16 cellular contexts compared by ENCODE assay signal in genomic region chr22:44192811-44193536, GRCh38. TPM values are rescaled to one million over a fixed set of nuclear protein-coding genes. Genes with fewer than 3 reads are reported as not detected.
DNase-seq lines count a peak whose midpoint lies in the region; ATAC-seq and TF ChIP-seq lines count a peak whose summit lies in the region.
"Had no signal": no experiment of that assay in that cellular context is flagged by ENCODE, and none has a peak within 500 bp of the region (broad histone marks: within the 10 kb centered on the region; RNA-seq: fewer than 3 reads in every experiment).

No MANE protein-coding gene starts in this region.

- H4K20me1 ChIP-seq in PC-3 (ENCODE audit: low read length), result no peaks in the 10 kb centered on the region

- no peak overlapping the region for H3K9ac ChIP-seq in PC-3 (ENCODE audit: low read length)

- H3K4me2 ChIP-seq in PC-3 (ENCODE audit: low read length), result peak overlapping the region; percentile 55

- CTCF ChIA-PET in activated naive CD4-positive, alpha-beta T cell treated with anti-CD3 and anti-CD28 coated beads, Interleukin-2, amount 10 ng/mL, durations not matched to agents 7 days and 5 days (lab: Charles Lee), result no interaction called here
- CTCF ChIA-PET in activated naive CD4-positive, alpha-beta T cell treated with anti-CD3 and anti-CD28 coated beads for 36 hours (lab: Charles Lee), result interaction anchor here (0.7 kb wide), 1 partner anchor 12 kb away, joined by 4 read pairs; no protein-coding TSS in a partner anchor
- CTCF ChIA-PET in PC-3 (lab: Charles Lee), result no interaction called here

- H3K4me3 ChIP-seq in PC-3 (ENCODE audit: low read length), result no peak overlapping the region
- H3K4me3 ChIP-seq: adrenal gland, colonic mucosa, suprapubic skin had no signal

- H2AFZ ChIP-seq in PC-3 (ENCODE audit: low read length), result no peak overlapping the region

- no peak overlapping the region for H3K27ac ChIP-seq in PC-3 (ENCODE audit: low read length)
- H3K27ac ChIP-seq: adrenal gland, colonic mucosa, suprapubic skin had no signal

- POLR2A ChIA-PET in PC-3 (lab: Charles Lee; ENCODE audit: unreplicated experiment), result no interaction called here

- DNase-seq in activated naive CD4-positive, alpha-beta T cell treated with anti-CD3 and anti-CD28 coated beads, Interleukin-2, amount 10 ng/mL, durations not matched to agents 7 days and 5 days, result no peak
- DNase-seq in activated naive CD4-positive, alpha-beta T cell treated with anti-CD3 and anti-CD28 coated beads for 36 hours, result no peak
- DNase-seq in PC-3, result no peak
- peak; percentile 84 for DNase-seq in cerebellar cortex (ENCODE audit: low spot score)
- DNase-seq in stimulated activated naive CD8-positive, alpha-beta T cell treated with anti-CD3 and anti-CD28 coated beads, Interleukin-15, amount 100 ng/mL, for 72 hours, result no peak
- no peak for DNase-seq in central memory CD4-positive, alpha-beta T cell
- DNase-seq in chondrocyte (ENCODE audit: low spot score), result no peak
- DNase-seq in NCI-H146 (lab: John Stamatoyannopoulos, UW), result no peak
- DNase-seq: colonic mucosa, DMS79 treated with DMSO at 0.1 percent for 48 hours, NCI-H187 treated with DMSO at 0.1 percent for 48 hours, NCI-H526 treated with DMSO at 0.1 percent for 48 hours, Right ventricle myocardium superior had no signal

- H3K9me2 ChIP-seq in PC-3 (replicated peaks; ENCODE audit: low read length), result no peaks in the 10 kb centered on the region

- H3K27me3 Mint-ChIP-seq in activated naive CD4-positive, alpha-beta T cell treated with anti-CD3 and anti-CD28 coated beads, Interleukin-2, amount 10 ng/mL, durations not matched to agents 7 days and 5 days, result no peaks in the 10 kb centered on the region
- H3K27me3 Mint-ChIP-seq in activated naive CD4-positive, alpha-beta T cell treated with anti-CD3 and anti-CD28 coated beads for 36 hours (ENCODE audit: low read depth), result no peaks in the 10 kb centered on the region
- H3K27me3 Mint-ChIP-seq in stimulated activated naive CD8-positive, alpha-beta T cell treated with anti-CD3 and anti-CD28 coated beads, Interleukin-15, amount 100 ng/mL, for 72 hours, result no peaks in the 10 kb centered on the region
- peaks cover 21% of the 10 kb centered on the region for H3K27me3 Mint-ChIP-seq in chondrocyte (ENCODE audit: low read depth)

- H3K36me3 ChIP-seq in PC-3 (ENCODE audit: low read depth, low read length), result no peaks in the 10 kb centered on the region
- H3K36me3 ChIP-seq: adrenal gland, colonic mucosa, suprapubic skin had no signal

- peaks cover 30% of the 10 kb centered on the region for H3K36me3 Mint-ChIP-seq in activated naive CD4-positive, alpha-beta T cell treated with anti-CD3 and anti-CD28 coated beads, Interleukin-2, amount 10 ng/mL, durations not matched to agents 7 days and 5 days
- H3K36me3 Mint-ChIP-seq in activated naive CD4-positive, alpha-beta T cell treated with anti-CD3 and anti-CD28 coated beads for 36 hours (ENCODE audit: low read depth), result peaks cover 18% of the 10 kb centered on the region
- H3K36me3 Mint-ChIP-seq in chondrocyte (ENCODE audit: low read depth), result no peaks in the 10 kb centered on the region

- H3K4me3 Mint-ChIP-seq in activated naive CD4-positive, alpha-beta T cell treated with anti-CD3 and anti-CD28 coated beads, Interleukin-2, amount 10 ng/mL, durations not matched to agents 7 days and 5 days, result no peak overlapping the region
- H3K4me3 Mint-ChIP-seq in activated naive CD4-positive, alpha-beta T cell treated with anti-CD3 and anti-CD28 coated beads for 36 hours, result no peak overlapping the region
- H3K4me3 Mint-ChIP-seq in stimulated activated naive CD8-positive, alpha-beta T cell treated with anti-CD3 and anti-CD28 coated beads, Interleukin-15, amount 100 ng/mL, for 72 hours, result peak overlapping the region; percentile 51 to 67
- no peak overlapping the region for H3K4me3 Mint-ChIP-seq in chondrocyte (ENCODE audit: unreplicated experiment)

- TF ChIP-seq CTCF in PC-3 (conservative IDR thresholded peaks at IDR 0.05; ENCODE audit: low read depth, low read length) (no peak), chondrocyte (IDR thresholded peaks at IDR 0.05) (no peak)

- intact Hi-C loops in activated naive CD4-positive, alpha-beta T cell treated with anti-CD3 and anti-CD28 coated beads for 36 hours (cut with micrococcal nuclease), result loop anchor here (1.0 kb wide), 1 partner anchor 11 kb away; no protein-coding TSS in a partner anchor
- intact Hi-C loops in PC-3 (cut with micrococcal nuclease), result no loop called here

- no TSS peak for BruUV-seq in PC-3 (replicated peaks; lab: Mats Ljungman, UMichigan)

- ATAC-seq in PC-3, result no peak
- ATAC-seq in stimulated activated naive CD8-positive, alpha-beta T cell treated with anti-CD3 and anti-CD28 coated beads, Interleukin-15, amount 100 ng/mL, for 72 hours, result peak; percentile 26

- H3K27ac Mint-ChIP-seq in activated naive CD4-positive, alpha-beta T cell treated with anti-CD3 and anti-CD28 coated beads, Interleukin-2, amount 10 ng/mL, durations not matched to agents 7 days and 5 days, result peak overlapping the region; percentile 78
- no peak overlapping the region for H3K27ac Mint-ChIP-seq in activated naive CD4-positive, alpha-beta T cell treated with anti-CD3 and anti-CD28 coated beads for 36 hours
- no peak overlapping the region for H3K27ac Mint-ChIP-seq in stimulated activated naive CD8-positive, alpha-beta T cell treated with anti-CD3 and anti-CD28 coated beads, Interleukin-15, amount 100 ng/mL, for 72 hours
- H3K27ac Mint-ChIP-seq in chondrocyte (ENCODE audit: unreplicated experiment), result no peak overlapping the region
- H3K27ac Mint-ChIP-seq: progenitor cell of endocrine pancreas had no signal

- peaks cover 8% of the 10 kb centered on the region; the same call in 1 of the 2 replicates for H3K4me1 ChIP-seq in PC-3 (ENCODE audit: insufficient read depth, low read length)
- H3K4me1 ChIP-seq: adrenal gland, colonic mucosa, suprapubic skin had no signal

- H3K9me3 Mint-ChIP-seq in activated naive CD4-positive, alpha-beta T cell treated with anti-CD3 and anti-CD28 coated beads, Interleukin-2, amount 10 ng/mL, durations not matched to agents 7 days and 5 days, result no peaks in the 10 kb centered on the region
- H3K9me3 Mint-ChIP-seq in activated naive CD4-positive, alpha-beta T cell treated with anti-CD3 and anti-CD28 coated beads for 36 hours, result no peaks in the 10 kb centered on the region
- peaks cover 0 to 10% of the 10 kb centered on the region in 2 donors for H3K9me3 Mint-ChIP-seq in stimulated activated naive CD8-positive, alpha-beta T cell treated with anti-CD3 and anti-CD28 coated beads, Interleukin-15, amount 100 ng/mL, for 72 hours
- H3K9me3 Mint-ChIP-seq in chondrocyte (ENCODE audit: low read depth), result no peaks in the 10 kb centered on the region

- no peaks in the 10 kb centered on the region for H3F3A ChIP-seq in PC-3 (ENCODE audit: low read length, unreplicated experiment)

- H3K27me3 ChIP-seq in PC-3 (ENCODE audit: low read length), result no peaks in the 10 kb centered on the region
- H3K27me3 ChIP-seq: adrenal gland, colonic mucosa had no signal

- no peaks in the 10 kb centered on the region for H3K79me2 ChIP-seq in PC-3 (ENCODE audit: low read length)

- no peaks in the 10 kb centered on the region for H3K9me3 ChIP-seq in PC-3 (ENCODE audit: low read length)
- H3K9me3 ChIP-seq: adrenal gland, colonic mucosa, suprapubic skin had no signal

- peaks cover 39% of the 10 kb centered on the region for H3K4me1 Mint-ChIP-seq in activated naive CD4-positive, alpha-beta T cell treated with anti-CD3 and anti-CD28 coated beads, Interleukin-2, amount 10 ng/mL, durations not matched to agents 7 days and 5 days
- H3K4me1 Mint-ChIP-seq in activated naive CD4-positive, alpha-beta T cell treated with anti-CD3 and anti-CD28 coated beads for 36 hours (ENCODE audit: low read depth), result peaks cover 33% of the 10 kb centered on the region
- peaks cover 58% of the 10 kb centered on the region for H3K4me1 Mint-ChIP-seq in stimulated activated naive CD8-positive, alpha-beta T cell treated with anti-CD3 and anti-CD28 coated beads, Interleukin-15, amount 100 ng/mL, for 72 hours
- no peaks in the 10 kb centered on the region for H3K4me1 Mint-ChIP-seq in chondrocyte (ENCODE audit: low read depth)

RNA-seq across cellular contexts. Expression of gene PARVG, which starts 12.2 kb away (rescaled TPM):
- total RNA-seq in activated naive CD4-positive, alpha-beta T cell treated with anti-CD3 and anti-CD28 coated beads for 36 hours, result 10 to 100 TPM; 64.6 to 67.8 TPM
- total RNA-seq in PC-3 (2014; rRNA removed) (not detected in 2 replicates), chondrocyte (0.15 to 0.27 TPM in 2 of 3 replicates, not detected in the other)
- total RNA-seq: progenitor cell of endocrine pancreas had no signal

Comparison
In these comparisons a context has a peak if more than half of its experiments do, and no peak if none do; other contexts are left out.
1. H3K4me3 Mint-ChIP-seq: peak in stimulated activated naive CD8-positive, alpha-beta T cell treated with anti-CD3 and anti-CD28 coated beads, Interleukin-15, amount 100 ng/mL, for 72 hours (2 of 2); none in activated naive CD4-positive, alpha-beta T cell treated with anti-CD3 and anti-CD28 coated beads, Interleukin-2, amount 10 ng/mL, durations not matched to agents 7 days and 5 days (single experiment), activated naive CD4-positive, alpha-beta T cell treated with anti-CD3 and anti-CD28 coated beads for 36 hours (single experiment) and chondrocyte (single experiment).
2. RNA of gene PARVG, which starts 12.2 kb away (total RNA-seq): 64.6 to 67.8 TPM in activated naive CD4-positive, alpha-beta T cell treated with anti-CD3 and anti-CD28 coated beads for 36 hours; 0.15 to 0.27 TPM in chondrocyte and not detected in PC-3; every median in the first group is over 10 times any median in the second.